In the genomic region with DNA sequence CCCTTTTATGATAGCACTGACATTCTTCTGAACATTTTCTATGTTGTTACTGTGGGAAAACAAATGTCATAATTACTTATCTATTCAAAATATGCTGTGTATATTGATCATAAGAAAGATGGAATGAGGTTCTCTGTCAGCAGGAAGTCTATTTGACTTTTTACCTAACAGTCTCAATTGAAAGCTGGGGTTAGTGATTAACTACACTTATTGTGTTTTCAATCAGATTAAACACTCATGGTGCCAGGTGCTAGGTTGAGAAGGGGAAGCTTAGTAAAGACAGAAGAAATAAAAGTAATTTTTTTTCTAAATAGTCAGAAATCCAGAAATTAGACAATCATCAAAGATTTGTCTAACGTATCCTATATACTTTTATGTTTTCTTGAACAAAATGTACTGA, we compare ENCODE assay signal across 23 cellular contexts.
"Had no signal": no experiment of that assay in that cellular context is flagged by ENCODE, and none has a peak within 500 bp of the region (broad histone marks: within the 10 kb centered on the region; RNA-seq: fewer than 3 reads in every experiment).

No MANE protein-coding gene starts in this region.

- H3K27ac ChIP-seq: breast epithelium, colonic mucosa, dorsolateral prefrontal cortex, esophagus muscularis mucosa, gastrocnemius medialis, lower lobe of right lung, transverse colon had no signal

- DNase-seq: activated B cell treated with CpG ODN at 0.5 μM for 24 hours; activated CD4-positive, alpha-beta T cell treated with anti-CD3 and anti-CD28 coated beads for 36 hours; activated CD4-positive, alpha-beta T cell treated with anti-CD3 and anti-CD28 coated beads, Interleukin-2, amount 50 U/mL, for 4 hours; activated CD8-positive, alpha-beta memory T cell treated with anti-CD3 and anti-CD28 coated beads for 24 hours; activated CD8-positive, alpha-beta memory T cell treated with anti-CD3 and anti-CD28 coated beads, Interleukin-2, amount 50 U/mL, for 4 hours; activated naive CD4-positive, alpha-beta T cell treated with Interleukin-2 at 50 U/mL for 16 hours; activated naive CD8-positive, alpha-beta T cell treated with anti-CD3 and anti-CD28 coated beads for 36 hours; activated T-cell treated with anti-CD3 and anti-CD28 coated beads, Interleukin-2, amount 50 U/mL, for 48 hours; colonic mucosa; dorsolateral prefrontal cortex; effector memory CD8-positive, alpha-beta T cell; gastrocnemius medialis; head of caudate nucleus; hypothalamus; left cardiac atrium; lower lobe of right lung; mesendoderm; naive B cell; retina; T1000; transverse colon had no signal

- H3K27me3 ChIP-seq: breast epithelium, colonic mucosa, esophagus muscularis mucosa, gastrocnemius medialis, transverse colon had no signal

- H3K36me3 ChIP-seq: breast epithelium, colonic mucosa, esophagus muscularis mucosa, gastrocnemius medialis, lower lobe of right lung, transverse colon had no signal

- H3K4me3 ChIP-seq: breast epithelium, colonic mucosa, dorsolateral prefrontal cortex, esophagus muscularis mucosa, gastrocnemius medialis, lower lobe of right lung, transverse colon had no signal

- H3K4me1 ChIP-seq: breast epithelium, lower lobe of right lung had no signal

- H3K9me3 ChIP-seq: breast epithelium, colonic mucosa, gastrocnemius medialis, lower lobe of right lung had no signal
